Comparison of ENCODE assay signal across 30 cellular contexts in genomic region chr12:127278351-127278750, GRCh38.
"Had no signal": no experiment of that assay in that cellular context is flagged by ENCODE, and none has a peak within 500 bp of the region (broad histone marks: within the 10 kb centered on the region; RNA-seq: fewer than 3 reads in every experiment).

No MANE protein-coding gene starts in this region.

- ATAC-seq: activated naive CD8-positive, alpha-beta T cell treated with anti-CD3 and anti-CD28 coated beads, Interleukin-2, amount 50 U/mL, for 24 hours; foreskin keratinocyte; heart left ventricle; left lung; lower lobe of right lung; sciatic nerve had no signal

- H3K4me3 ChIP-seq: esophagus muscularis mucosa, heart left ventricle, left lung, lower lobe of right lung, ovary, prostate gland, skin epidermis, testis, transverse colon had no signal

- H3K27me3 ChIP-seq: foreskin keratinocyte, ovary, testis had no signal

- H3K27ac Mint-ChIP-seq: activated CD4-positive, alpha-beta memory T cell treated with anti-CD3 and anti-CD28 coated beads for 36 hours; activated CD4-positive, alpha-beta T cell treated with anti-CD3 and anti-CD28 coated beads, Interleukin-2, amount 10 ng/mL, durations not matched to agents 24 days and 14 days; activated naive CD4-positive, alpha-beta T cell treated with anti-CD3 and anti-CD28 coated beads, Interleukin-2, amount 50 U/mL, for 24 hours; activated naive CD8-positive, alpha-beta T cell treated with anti-CD3 and anti-CD28 coated beads, Interleukin-2, amount 50 U/mL, for 24 hours; activated T-helper 2 cell treated with anti-CD3 and anti-CD28 coated beads, Interferon-gamma antibody, Interleukin-2, Interleukin-4, amounts not matched to agents 10 μg/mL and 5 μg/mL and 100 μg/mL, durations not matched to agents 14 hours and 24 hours and 36 hours; nephron progenitor cell; T-helper 1 cell treated with Interleukin-12 subunit alpha and Interleukin-12 subunit beta and Interleukin-4 antibody, amounts not matched to agents 30 μg/mL and 1 μg/mL, for 36 hours had no signal

- H3K4me3 Mint-ChIP-seq: activated CD4-positive, alpha-beta memory T cell treated with anti-CD3 and anti-CD28 coated beads for 36 hours; activated CD4-positive, alpha-beta T cell treated with anti-CD3 and anti-CD28 coated beads, Interleukin-2, amount 10 ng/mL, durations not matched to agents 24 days and 14 days; activated naive CD4-positive, alpha-beta T cell treated with anti-CD3 and anti-CD28 coated beads, Interleukin-2, amount 50 U/mL, for 24 hours; activated naive CD8-positive, alpha-beta T cell treated with anti-CD3 and anti-CD28 coated beads, Interleukin-2, amount 50 U/mL, for 24 hours; central memory CD8-positive, alpha-beta T cell; naive B cell; nephron progenitor cell; T-helper 1 cell treated with Interleukin-12 subunit alpha and Interleukin-12 subunit beta and Interleukin-4 antibody, amounts not matched to agents 30 μg/mL and 1 μg/mL, for 36 hours had no signal

- H3K27me3 Mint-ChIP-seq: activated CD4-positive, alpha-beta T cell treated with anti-CD3 and anti-CD28 coated beads, Interleukin-2, amount 10 ng/mL, durations not matched to agents 24 days and 14 days had no signal

- H3K27ac ChIP-seq: esophagus muscularis mucosa, foreskin keratinocyte, heart left ventricle, left lung, lower lobe of right lung, neutrophil, ovary, prostate gland, skin epidermis, testis, transverse colon had no signal

- H3K36me3 Mint-ChIP-seq: activated CD4-positive, alpha-beta memory T cell treated with anti-CD3 and anti-CD28 coated beads for 36 hours; activated naive CD4-positive, alpha-beta T cell treated with anti-CD3 and anti-CD28 coated beads, Interleukin-2, amount 50 U/mL, for 24 hours; naive B cell had no signal

- H3K9me3 ChIP-seq: esophagus muscularis mucosa, heart left ventricle, left lung, lower lobe of right lung, neutrophil, ovary, prostate gland, testis, transverse colon had no signal

- H3K36me3 ChIP-seq: esophagus muscularis mucosa, heart left ventricle, left lung, lower lobe of right lung, neutrophil, ovary, prostate gland, transverse colon had no signal

- H3K4me1 ChIP-seq: heart left ventricle, left lung, lower lobe of right lung, prostate gland, testis, transverse colon had no signal

- H3K4me1 Mint-ChIP-seq: activated naive CD4-positive, alpha-beta T cell treated with anti-CD3 and anti-CD28 coated beads, Interleukin-2, amount 50 U/mL, for 24 hours; activated naive CD8-positive, alpha-beta T cell treated with anti-CD3 and anti-CD28 coated beads, Interleukin-2, amount 50 U/mL, for 24 hours; nephron progenitor cell had no signal

- H3K9me3 Mint-ChIP-seq: activated CD4-positive, alpha-beta memory T cell treated with anti-CD3 and anti-CD28 coated beads for 36 hours; activated CD4-positive, alpha-beta T cell treated with anti-CD3 and anti-CD28 coated beads, Interleukin-2, amount 10 ng/mL, durations not matched to agents 24 days and 14 days; activated naive CD4-positive, alpha-beta T cell treated with anti-CD3 and anti-CD28 coated beads, Interleukin-2, amount 50 U/mL, for 24 hours; activated naive CD8-positive, alpha-beta T cell treated with anti-CD3 and anti-CD28 coated beads, Interleukin-2, amount 50 U/mL, for 24 hours; activated T-helper 2 cell treated with anti-CD3 and anti-CD28 coated beads, Interferon-gamma antibody, Interleukin-2, Interleukin-4, amounts not matched to agents 10 μg/mL and 5 μg/mL and 100 μg/mL, durations not matched to agents 14 hours and 24 hours and 36 hours; nephron progenitor cell; T-helper 1 cell treated with Interleukin-12 subunit alpha and Interleukin-12 subunit beta and Interleukin-4 antibody, amounts not matched to agents 30 μg/mL and 1 μg/mL, for 36 hours had no signal

- DNase-seq: activated CD4-positive, alpha-beta memory T cell treated with anti-CD3 and anti-CD28 coated beads for 36 hours; activated CD4-positive, alpha-beta T cell treated with anti-CD3 and anti-CD28 coated beads, Interleukin-2, amount 10 ng/mL, durations not matched to agents 24 days and 14 days; activated CD4-positive, CD25-positive, alpha-beta regulatory T cell treated with anti-CD3 and anti-CD28 coated beads, Interleukin-2, amount 50 U/mL, for 72 hours; activated naive CD8-positive, alpha-beta T cell treated with anti-CD3 and anti-CD28 coated beads, Interleukin-2, amount 50 U/mL, for 24 hours; activated T-cell treated with anti-CD3 and anti-CD28 coated beads, Interleukin-2, amount 50 U/mL, for 48 hours; dermis blood vessel endothelial cell; effector CD4-positive, alpha-beta T cell; foreskin keratinocyte; heart left ventricle; kidney glomerular epithelial cell; left lung; lower lobe of right lung; naive B cell; nephron progenitor cell; ovary; stimulated activated CD4-positive, alpha-beta T cell treated with anti-CD3 and anti-CD28 coated beads, Interleukin-12 subunit alpha, Interleukin-12 subunit beta, amount 100 ng/mL, for 4 hours; stimulated activated CD4-positive, alpha-beta T cell treated with anti-CD3 and anti-CD28 coated beads, Interleukin-4, amount 100 ng/mL, for 24 hours; stimulated activated naive CD4-positive, alpha-beta T cell; T-helper 9 cell; testis; transverse colon had no signal
